Comparison of ENCODE assay signal across 21 cellular contexts in genomic region chr3:37198996-37199395, GRCh38. TPM values are rescaled to one million over a fixed set of nuclear protein-coding genes. Genes with fewer than 3 reads are reported as not detected.
DNase-seq lines count a peak whose midpoint lies in the region; FAIRE-seq and TF ChIP-seq lines count a peak whose summit lies in the region.
"Had no signal": no experiment of that assay in that cellular context is flagged by ENCODE, and none has a peak within 500 bp of the region (broad histone marks: within the 10 kb centered on the region; RNA-seq: fewer than 3 reads in every experiment).

No MANE protein-coding gene starts in this region.

- WGBS in mesodermal cell (ENCODE audit: insufficient coverage in 2 of 2), 2 experiments = 86 to 93% methylated on average over 1 to 2 of the region's 2 CpGs

- H3K27me3 ChIP-seq in bronchial epithelial cell (ENCODE audit: control insufficient read depth, insufficient read depth, low read length) = no peaks in the 10 kb centered on the region
- H3K27me3 ChIP-seq: cardiac muscle cell, right lobe of liver, transverse colon had no signal

- FAIRE-seq in bronchial epithelial cell (lab: Jason Lieb, UNC) = no peak
- FAIRE-seq: GM12891 had no signal

- peak overlapping the region; percentile 95 for H3K27ac ChIP-seq in mesodermal cell (ENCODE audit: low read depth, low read length, severe bottlenecking)
- H3K27ac ChIP-seq: cardiac muscle cell, right lobe of liver, transverse colon had no signal

- H3K9me3 ChIP-seq in mesodermal cell (ENCODE audit: control insufficient read depth, low read length) = peaks cover 15% of the 10 kb centered on the region
- H3K9me3 ChIP-seq: right lobe of liver, transverse colon had no signal

- peaks cover 31% of the 10 kb centered on the region for H3K4me1 ChIP-seq in mesodermal cell (ENCODE audit: control insufficient read depth, insufficient read depth, low read length, poor library complexity, severe bottlenecking)
- H3K4me1 ChIP-seq: right lobe of liver, transverse colon had no signal

- DNase-seq in A172 (ENCODE audit: low spot score) (peak; percentile 59), HT1080 (ENCODE audit: low read depth) (peak; percentile 42), bronchial epithelial cell (ENCODE audit: low read depth) (peak; percentile 52), NCI-H1436 (lab: John Stamatoyannopoulos, UW) (no peak), DMS79 treated with DMSO at 0.1 percent for 48 hours (lab: John Stamatoyannopoulos, UW) (no peak), SK-N-DZ (ENCODE audit: low spot score) (no peak), NCI-H1417 treated with DMSO at 0.1 percent for 48 hours (lab: John Stamatoyannopoulos, UW) (no peak)
- DNase-seq: 8988T; activated CD4-positive, alpha-beta T cell treated with anti-CD3 and anti-CD28 coated beads, Interleukin-2, amount 10 ng/mL, durations not matched to agents 7 days and 5 days; activated T-cell treated with anti-CD3 and anti-CD28 coated beads for 4 hours; CD4-positive, alpha-beta T cell; effector CD4-positive, alpha-beta T cell; NCI-H1092 treated with DMSO at 0.1 percent for 48 hours; right lobe of liver; SHP77; stimulated activated CD4-positive, alpha-beta T cell treated with anti-CD3 and anti-CD28 coated beads, Interleukin-2, amount 100 ng/mL, for 48 hours; stimulated activated CD8-positive, alpha-beta memory T cell treated with anti-CD3 and anti-CD28 coated beads, Interleukin-4, amount 100 ng/mL, for 48 hours; transverse colon had no signal

- no peak overlapping the region for H3K4me3 ChIP-seq in bronchial epithelial cell (ENCODE audit: low read depth, low read length)
- H3K4me3 ChIP-seq in mesodermal cell (ENCODE audit: extremely low read depth, insufficient read depth, low read length, poor library complexity, severe bottlenecking) = no peak overlapping the region
- H3K4me3 ChIP-seq: cardiac muscle cell, right lobe of liver, transverse colon had no signal

- H3K36me3 ChIP-seq in bronchial epithelial cell (ENCODE audit: control insufficient read depth, insufficient read depth, low read length) = no peaks in the 10 kb centered on the region
- H3K36me3 ChIP-seq in mesodermal cell (ENCODE audit: control insufficient read depth, insufficient read depth, low read length) = no peaks in the 10 kb centered on the region
- H3K36me3 ChIP-seq: cardiac muscle cell, right lobe of liver, transverse colon had no signal

- TF ChIP-seq CTCF in bronchial epithelial cell (IDR thresholded peaks at IDR 0.05; ENCODE audit: insufficient read depth, low read length, severe bottlenecking) = no peak

RNA-seq across cellular contexts. Expression of gene LRRFIP2, which starts 24.6 kb away (rescaled TPM):
- 71.1 and 93.9 TPM in 2 replicates for total RNA-seq in A172 (2014; rRNA removed; shearing (Covaris generic))
- total RNA-seq in HT1080 (2014; rRNA removed; shearing (Covaris generic)) = 43.7 and 48.7 TPM in 2 replicates
- polyA plus RNA-seq in HT1080 (2015; cell fraction: cytosol; rRNA removed) = 40.7 and 50.4 TPM in 2 replicates
- 31.7 and 37.8 TPM in 2 replicates for polyA plus RNA-seq in HT1080 (2015; cell fraction: nucleus; rRNA removed)
- 67.7 and 113 TPM in 2 replicates for total RNA-seq in bronchial epithelial cell
- 34.4 TPM for polyA plus RNA-seq in mesodermal cell (2013, experiment 1 of 2)
- polyA plus RNA-seq in mesodermal cell (2013, experiment 2 of 2) = 39.8 TPM
- 25.9 and 26.7 TPM in 2 replicates for polyA plus RNA-seq in SK-N-DZ (2014; cell fraction: cytosol; rRNA removed)
- 25.4 and 25.6 TPM in 2 replicates for polyA plus RNA-seq in SK-N-DZ (2014; cell fraction: nucleus; rRNA removed)

RNA-seq across cellular contexts. Expression of gene GOLGA4, which starts 44.1 kb away (rescaled TPM):
- 60.1 and 69.8 TPM in 2 replicates for total RNA-seq in A172 (2014; rRNA removed; shearing (Covaris generic))
- total RNA-seq in HT1080 (2014; rRNA removed; shearing (Covaris generic)) = 29.7 and 30.0 TPM in 2 replicates
- 19.6 and 20.5 TPM in 2 replicates for polyA plus RNA-seq in HT1080 (2015; cell fraction: cytosol; rRNA removed)
- polyA plus RNA-seq in HT1080 (2015; cell fraction: nucleus; rRNA removed) = 14.3 and 19.0 TPM in 2 replicates
- 73.5 and 88.5 TPM in 2 replicates for total RNA-seq in bronchial epithelial cell
- 60.0 TPM for polyA plus RNA-seq in mesodermal cell (2013, experiment 1 of 2)
- polyA plus RNA-seq in mesodermal cell (2013, experiment 2 of 2) = 53.7 TPM
- polyA plus RNA-seq in SK-N-DZ (2014; cell fraction: cytosol; rRNA removed) = 9.3 and 11.5 TPM in 2 replicates
- 11.8 and 13.2 TPM in 2 replicates for polyA plus RNA-seq in SK-N-DZ (2014; cell fraction: nucleus; rRNA removed)

Comparison
In these comparisons a context has a peak if more than half of its experiments do, and no peak if none do; other contexts are left out.
1. DNase-seq: peak in A172 (single experiment), HT1080 (single experiment) and bronchial epithelial cell (single experiment); none in NCI-H1436 (single experiment), DMS79 treated with DMSO at 0.1 percent for 48 hours (single experiment), SK-N-DZ (single experiment) and NCI-H1417 treated with DMSO at 0.1 percent for 48 hours (single experiment).